ENCODE assay signal across 9 cellular contexts in the genomic region with DNA sequence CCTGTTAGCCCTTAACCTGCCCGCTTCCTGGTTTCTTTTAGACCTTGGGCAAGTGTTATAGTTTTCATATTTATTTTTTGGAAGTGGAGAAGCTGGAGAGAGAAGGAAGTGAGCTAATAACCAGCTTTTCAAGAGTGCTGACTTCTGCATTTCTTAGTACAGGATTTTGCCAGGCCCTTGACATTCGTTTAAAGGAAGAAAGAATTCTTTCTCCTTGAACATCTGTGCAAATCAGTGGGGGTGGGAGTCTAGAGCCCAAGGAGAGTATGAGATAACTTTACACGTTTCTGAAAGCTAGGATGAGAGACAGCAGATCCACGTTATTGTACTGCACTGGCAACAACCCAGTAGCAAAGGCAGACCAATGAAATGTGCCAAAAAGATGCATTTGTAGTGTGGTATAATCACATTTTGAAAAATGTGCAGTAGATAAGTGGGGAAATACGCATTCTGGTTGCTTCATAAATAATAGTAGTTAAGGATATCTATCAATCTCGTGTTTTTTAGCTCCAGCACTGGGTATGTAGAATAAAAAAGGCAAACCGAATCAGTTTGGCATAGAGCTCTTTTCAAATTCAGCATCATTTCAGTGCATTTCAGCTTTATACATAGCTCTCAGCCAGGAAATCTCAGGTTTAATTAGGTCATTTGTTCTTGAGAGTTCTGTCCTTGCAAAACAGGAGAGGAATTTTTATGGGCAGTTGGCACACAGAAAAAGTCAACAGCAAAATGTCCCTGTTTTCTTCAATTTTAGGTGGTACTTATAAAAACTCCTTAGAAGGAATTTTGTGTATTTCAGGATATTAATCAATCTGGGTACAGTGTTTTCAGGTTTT. TPM values are rescaled to one million over a fixed set of nuclear protein-coding genes. Genes with fewer than 3 reads are reported as not detected.
DNase-seq lines count a peak whose midpoint lies in the region; ATAC-seq, FAIRE-seq and TF ChIP-seq lines count a peak whose summit lies in the region.
"Had no signal": no experiment of that assay in that cellular context is flagged by ENCODE, and none has a peak within 500 bp of the region (broad histone marks: within the 10 kb centered on the region; RNA-seq: fewer than 3 reads in every experiment).

No MANE protein-coding gene starts in this region.

- H3K27ac ChIP-seq in HEK293 (ENCODE audit: extremely low read depth, low read depth, low read length) (no peak overlapping the region), kidney (ENCODE audit: low read depth in 2 of 2, low read length in 2 of 2) (peak overlapping the region; percentile 89 to 97), smooth muscle cell (ENCODE audit: low read depth) (peak overlapping the region; percentile 91)

- POLR2A ChIA-PET in HEK293 (lab: Yijun Ruan, JAX), result interaction anchor here (0.7 kb wide), 1 partner anchor 15 kb away, joined by 3 read pairs; no protein-coding TSS in a partner anchor

- no peak for FAIRE-seq in kidney (lab: Jason Lieb, UNC)
- FAIRE-seq: K562 had no signal

- H3K36me3 ChIP-seq in HEK293 (ENCODE audit: control insufficient read depth in 2 of 2, insufficient read depth in 1 of 2, low read length in 2 of 2) (peaks cover 0 to 3% of the 10 kb centered on the region in 2 experiments; a peak in 1 of 3 replicates), kidney (ENCODE audit: control insufficient read depth in 1 of 2, insufficient read depth in 2 of 2, low read length in 2 of 2) (no peaks in the 10 kb centered on the region), smooth muscle cell (ENCODE audit: low read depth) (no peaks in the 10 kb centered on the region)

- CTCF ChIA-PET in HEK293 (lab: Yijun Ruan, JAX), result no interaction called here

- H3K4me3 ChIP-seq in HEK293 (ENCODE audit: low read depth, low read length), result no peak overlapping the region
- H3K4me3 ChIP-seq in kidney (ENCODE audit: low read length in 2 of 2), result peak overlapping the region; percentile 20 to 32
- H3K4me3 ChIP-seq in smooth muscle cell, result peak overlapping the region; percentile 10
- H3K4me3 ChIP-seq: K562 had no signal

- H3K9ac ChIP-seq in kidney (ENCODE audit: low read length in 2 of 2), result peak overlapping the region; percentile 77
- H3K9ac ChIP-seq in smooth muscle cell (ENCODE audit: low read depth), result peak overlapping the region; percentile 48

- H2AFZ ChIP-seq in smooth muscle cell (ENCODE audit: low read depth), result no peak overlapping the region

- peaks cover 30% of the 10 kb centered on the region for H3F3A ChIP-seq in smooth muscle cell (ENCODE audit: low read depth)

- H3K4me2 ChIP-seq in smooth muscle cell, result peak overlapping the region; percentile 78

- H4K20me1 ChIP-seq in smooth muscle cell (ENCODE audit: low read depth), result peaks cover 15% of the 10 kb centered on the region

- no peak for ATAC-seq in HG03520 (IDR thresholded peaks at IDR 0.05; ENCODE audit: unreplicated experiment)
- ATAC-seq in HG02884 (IDR thresholded peaks at IDR 0.05; ENCODE audit: unreplicated experiment), result no peak
- ATAC-seq in GM18517 (IDR thresholded peaks at IDR 0.05; ENCODE audit: unreplicated experiment), result no peak
- no peak for ATAC-seq in HG03108 (IDR thresholded peaks at IDR 0.05; ENCODE audit: unreplicated experiment)
- ATAC-seq: K562 had no signal

- DNase-seq in cerebellar cortex (ENCODE audit: low spot score) (peak; percentile 64), kidney (no peak), smooth muscle cell (lab: John Stamatoyannopoulos, UW; ENCODE audit: unreplicated experiment) (no peak)

- TF ChIP-seq CTCF in HEK293 (tag by site-specific recombination; IDR thresholded peaks at IDR 0.05), result no peak
- no peak for TF ChIP-seq CTCF in kidney (IDR thresholded peaks at IDR 0.05; ENCODE audit: borderline replicate concordance, extremely low read depth, insufficient read depth)
- no peak for TF ChIP-seq CTCF in smooth muscle cell (IDR thresholded peaks at IDR 0.05; ENCODE audit: borderline replicate concordance, insufficient read depth, poor library complexity, severe bottlenecking)

- no peaks in the 10 kb centered on the region for H3K27me3 ChIP-seq in smooth muscle cell (ENCODE audit: low read depth)

- peaks cover 74% of the 10 kb centered on the region for H3K79me2 ChIP-seq in smooth muscle cell (ENCODE audit: low read depth)

- WGBS in smooth muscle cell (ENCODE audit: low lambda C conversion rate), result 37% methylated on average over 7 of the region's 7 CpGs

- H3K4me1 ChIP-seq in HEK293 (ENCODE audit: control insufficient read depth, insufficient read depth, low read length) (peaks cover 24% of the 10 kb centered on the region), kidney (ENCODE audit: control insufficient read depth in 1 of 2, insufficient read depth in 1 of 2, low read depth in 1 of 2, low read length in 2 of 2) (peaks cover 42 to 52% of the 10 kb centered on the region in 2 donors), smooth muscle cell (ENCODE audit: low read depth) (peaks cover 45% of the 10 kb centered on the region)

- no peaks in the 10 kb centered on the region for H3K9me3 ChIP-seq in HEK293 (ENCODE audit: control insufficient read depth, insufficient read depth, low read depth, low read length)
- H3K9me3 ChIP-seq in kidney (ENCODE audit: control insufficient read depth in 1 of 2, low read length in 2 of 2), result no peaks in the 10 kb centered on the region
- H3K9me3 ChIP-seq in smooth muscle cell (replicated peaks; ENCODE audit: low read depth), result no peaks in the 10 kb centered on the region

- intact Hi-C loops in kidney (cut with DNase I), result no loop called here

TF ChIP-seq in HEK293, 187 proteins besides CTCF, POLR2A, EP300 and RAD21:
- TF ChIP-seq ZNF157 (tag by site-specific recombination; IDR thresholded peaks at IDR 0.05), result no peak
- no peak for TF ChIP-seq GLIS1 (tag by site-specific recombination; IDR thresholded peaks at IDR 0.05)
- no peak for TF ChIP-seq KLF9 (tag by site-specific recombination; IDR thresholded peaks at IDR 0.05; ENCODE audit: low read depth)
- no peak for TF ChIP-seq ZNF585B (tag by site-specific recombination; IDR thresholded peaks at IDR 0.05)
- TF ChIP-seq OSR2 (tag by site-specific recombination; IDR thresholded peaks at IDR 0.05), result no peak
- TF ChIP-seq ZNF48 (tag by site-specific recombination; IDR thresholded peaks at IDR 0.05), result no peak
- peak; percentile 60; the same call in 1 of the 2 replicates for TF ChIP-seq ZNF394 (tag by site-specific recombination; IDR thresholded peaks at IDR 0.05; ENCODE audit: borderline replicate concordance)
- TF ChIP-seq ZFP3 (tag by site-specific recombination; IDR thresholded peaks at IDR 0.05; ENCODE audit: low read depth), result no peak
- no peak for TF ChIP-seq ZSCAN23 (tag by site-specific recombination; IDR thresholded peaks at IDR 0.05)
- TF ChIP-seq, protein P1, sequence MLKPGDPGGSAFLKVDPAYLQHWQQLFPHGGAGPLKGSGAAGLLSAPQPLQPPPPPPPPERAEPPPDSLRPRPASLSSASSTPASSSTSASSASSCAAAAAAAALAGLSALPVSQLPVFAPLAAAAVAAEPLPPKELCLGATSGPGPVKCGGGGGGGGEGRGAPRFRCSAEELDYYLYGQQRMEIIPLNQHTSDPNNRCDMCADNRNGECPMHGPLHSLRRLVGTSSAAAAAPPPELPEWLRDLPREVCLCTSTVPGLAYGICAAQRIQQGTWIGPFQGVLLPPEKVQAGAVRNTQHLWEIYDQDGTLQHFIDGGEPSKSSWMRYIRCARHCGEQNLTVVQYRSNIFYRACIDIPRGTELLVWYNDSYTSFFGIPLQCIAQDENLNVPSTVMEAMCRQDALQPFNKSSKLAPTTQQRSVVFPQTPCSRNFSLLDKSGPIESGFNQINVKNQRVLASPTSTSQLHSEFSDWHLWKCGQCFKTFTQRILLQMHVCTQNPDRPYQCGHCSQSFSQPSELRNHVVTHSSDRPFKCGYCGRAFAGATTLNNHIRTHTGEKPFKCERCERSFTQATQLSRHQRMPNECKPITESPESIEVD (tag by site-specific recombination; IDR thresholded peaks at IDR 0.05), result peak; percentile 64
- TF ChIP-seq, protein P2, sequence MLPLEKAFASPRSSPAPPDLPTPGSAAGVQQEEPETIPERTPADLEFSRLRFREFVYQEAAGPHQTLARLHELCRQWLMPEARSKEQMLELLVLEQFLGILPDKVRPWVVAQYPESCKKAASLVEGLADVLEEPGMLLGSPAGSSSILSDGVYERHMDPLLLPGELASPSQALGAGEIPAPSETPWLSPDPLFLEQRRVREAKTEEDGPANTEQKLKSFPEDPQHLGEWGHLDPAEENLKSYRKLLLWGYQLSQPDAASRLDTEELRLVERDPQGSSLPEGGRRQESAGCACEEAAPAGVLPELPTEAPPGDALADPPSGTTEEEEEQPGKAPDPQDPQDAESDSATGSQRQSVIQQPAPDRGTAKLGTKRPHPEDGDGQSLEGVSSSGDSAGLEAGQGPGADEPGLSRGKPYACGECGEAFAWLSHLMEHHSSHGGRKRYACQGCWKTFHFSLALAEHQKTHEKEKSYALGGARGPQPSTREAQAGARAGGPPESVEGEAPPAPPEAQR (tag by site-specific recombination; IDR thresholded peaks at IDR 0.05), result no peak

RNA-seq across cellular contexts. Expression of a gene that starts 4.3 kb away (rescaled TPM):
- total RNA-seq in kidney, result not detected
- polyA plus RNA-seq in kidney (ENCODE audit: insufficient read depth, low read depth, low replicate concordance), result not detected
- total RNA-seq in smooth muscle cell, result not detected in 2 replicates
- polyA plus RNA-seq in smooth muscle cell, result 0.38 TPM in 1 of 2 replicates, not detected in the other
- total RNA-seq: K562 had no signal

RNA-seq across cellular contexts. Expression of a gene that starts 29.9 kb away (rescaled TPM):
- total RNA-seq in kidney (229 TPM), smooth muscle cell (59.4 and 66.5 TPM in 2 replicates)
- polyA plus RNA-seq in kidney (ENCODE audit: insufficient read depth, low read depth, low replicate concordance) (123 TPM), smooth muscle cell (104 and 105 TPM in 2 replicates)
